21 cellular contexts compared by ENCODE assay signal in genomic region chr10:133158437-133158755, GRCh38. TPM values are rescaled to one million over a fixed set of nuclear protein-coding genes. Genes with fewer than 3 reads are reported as not detected.
"Had no signal": no experiment of that assay in that cellular context is flagged by ENCODE, and none has a peak within 500 bp of the region (broad histone marks: within the 10 kb centered on the region; RNA-seq: fewer than 3 reads in every experiment).

No MANE protein-coding gene starts in this region.

- H3K4me3 Mint-ChIP-seq: activated CD4-positive, alpha-beta memory T cell treated with anti-CD3 and anti-CD28 coated beads, Interleukin-2, amount 10 ng/mL, durations not matched to agents 7 days and 5 days; activated CD4-positive, alpha-beta T cell treated with anti-CD3 and anti-CD28 coated beads for 36 hours; activated naive CD4-positive, alpha-beta T cell treated with anti-CD3 and anti-CD28 coated beads, Interleukin-2, amount 50 U/mL, for 24 hours; central memory CD8-positive, alpha-beta T cell had no signal

- H3K27ac Mint-ChIP-seq: activated CD4-positive, alpha-beta memory T cell treated with anti-CD3 and anti-CD28 coated beads, Interleukin-2, amount 10 ng/mL, durations not matched to agents 7 days and 5 days; activated CD4-positive, alpha-beta T cell treated with anti-CD3 and anti-CD28 coated beads for 36 hours; activated naive CD4-positive, alpha-beta T cell treated with anti-CD3 and anti-CD28 coated beads, Interleukin-2, amount 50 U/mL, for 24 hours; T-helper 17 cell had no signal

- H3K36me3 ChIP-seq: ascending aorta had no signal

- H3K4me3 ChIP-seq: ascending aorta, body of pancreas had no signal

- H3K4me1 Mint-ChIP-seq: activated CD4-positive, alpha-beta memory T cell treated with anti-CD3 and anti-CD28 coated beads, Interleukin-2, amount 10 ng/mL, durations not matched to agents 7 days and 5 days; activated CD4-positive, alpha-beta T cell treated with anti-CD3 and anti-CD28 coated beads for 36 hours; activated naive CD4-positive, alpha-beta T cell treated with anti-CD3 and anti-CD28 coated beads, Interleukin-2, amount 50 U/mL, for 24 hours; T-helper 17 cell had no signal

- H3K36me3 Mint-ChIP-seq: activated naive CD4-positive, alpha-beta T cell treated with anti-CD3 and anti-CD28 coated beads, Interleukin-2, amount 50 U/mL, for 24 hours had no signal

- H3K27me3 ChIP-seq: ascending aorta had no signal

- H3K9me3 ChIP-seq: ascending aorta, body of pancreas had no signal

- ATAC-seq: activated CD4-positive, alpha-beta T cell treated with anti-CD3 and anti-CD28 coated beads for 36 hours; T-helper 17 cell had no signal

- DNase-seq: activated CD4-positive, alpha-beta memory T cell treated with anti-CD3 and anti-CD28 coated beads, Interleukin-2, amount 10 ng/mL, durations not matched to agents 7 days and 5 days; activated CD4-positive, alpha-beta T cell treated with anti-CD3 and anti-CD28 coated beads for 36 hours; activated CD4-positive, alpha-beta T cell treated with anti-CD3 and anti-CD28 coated beads, Interleukin-2, amount 50 U/mL, for 1 hour; activated CD4-positive, CD25-positive, alpha-beta regulatory T cell; activated CD8-positive, alpha-beta memory T cell treated with anti-CD3 and anti-CD28 coated beads, Interleukin-2, amount 50 U/mL, for 48 hours; activated T-cell treated with anti-CD3 and anti-CD28 coated beads, Interleukin-2, amount 50 U/mL, for 1 hour; KG1; NCI-H1092; NCI-H2029; NCI-H2107; NCI-H226; NCI-H526 treated with DMSO at 0.1 percent for 48 hours; SIG-M5; T-helper 17 cell; T-helper 9 cell had no signal

- H3K9me3 Mint-ChIP-seq: activated CD4-positive, alpha-beta memory T cell treated with anti-CD3 and anti-CD28 coated beads, Interleukin-2, amount 10 ng/mL, durations not matched to agents 7 days and 5 days; activated naive CD4-positive, alpha-beta T cell treated with anti-CD3 and anti-CD28 coated beads, Interleukin-2, amount 50 U/mL, for 24 hours; central memory CD8-positive, alpha-beta T cell had no signal

- H3K27ac ChIP-seq: ascending aorta, body of pancreas had no signal

RNA-seq across cellular contexts. Expression of gene KNDC1, which starts 1.6 kb away (rescaled TPM):
- total RNA-seq: activated CD4-positive, alpha-beta T cell treated with anti-CD3 and anti-CD28 coated beads for 36 hours; OCI-LY7; RPMI7951 had no signal
